Comparison of ENCODE assay signal across 8 cellular contexts in the genomic region with DNA sequence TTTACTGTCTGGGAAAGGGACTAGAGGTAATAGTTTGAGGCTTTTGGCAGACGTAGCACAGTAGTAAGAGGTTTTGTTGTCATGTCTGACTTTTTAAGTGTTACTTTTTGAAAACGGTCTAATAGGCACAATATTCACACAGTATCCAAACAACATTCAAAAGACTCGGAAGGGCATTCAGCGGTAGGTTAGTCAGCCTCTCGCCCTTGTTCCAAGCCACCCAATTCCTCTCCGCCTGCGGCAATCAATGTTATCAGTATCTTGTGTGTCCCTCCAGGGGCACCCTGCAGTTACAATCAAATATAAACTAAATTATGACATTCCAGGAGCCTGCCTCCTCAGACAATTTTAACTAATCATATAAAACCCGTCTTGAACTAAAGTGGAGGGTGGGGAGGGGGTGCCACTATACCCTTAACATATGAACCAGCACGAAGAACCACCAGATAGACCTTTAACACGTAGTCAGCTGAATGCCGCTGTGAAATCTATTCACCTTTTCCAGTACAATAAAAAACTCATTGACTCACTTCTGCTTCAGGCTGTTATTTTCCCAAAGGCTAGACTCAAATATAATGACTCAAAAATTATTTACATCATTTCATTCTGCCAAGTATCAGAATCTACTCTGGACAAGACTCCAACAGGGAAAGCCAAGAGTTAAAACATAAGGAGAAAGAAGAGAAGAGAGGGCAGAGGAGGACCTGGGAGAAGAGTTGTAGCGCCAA. TPM values are rescaled to one million over a fixed set of nuclear protein-coding genes. Genes with fewer than 3 reads are reported as not detected.
DNase-seq lines count a peak whose midpoint lies in the region; ATAC-seq, FAIRE-seq and TF ChIP-seq lines count a peak whose summit lies in the region.

No MANE protein-coding gene starts in this region.

- no peak for TF ChIP-seq POLR2A in endothelial cell of umbilical vein (IDR thresholded peaks at IDR 0.05; ENCODE audit: low read depth, low read length)

- no peak overlapping the region for H3K9ac ChIP-seq in OCI-LY3 (ENCODE audit: low read length)
- no peak overlapping the region for H3K9ac ChIP-seq in endothelial cell of umbilical vein (replicated peaks; ENCODE audit: extremely low read depth, insufficient read depth, low read length)

- H3K9me1 ChIP-seq in endothelial cell of umbilical vein (replicated peaks; ENCODE audit: control insufficient read depth, extremely low read depth, insufficient read depth, low read length) = no peaks in the 10 kb centered on the region

- peaks cover 18% of the 10 kb centered on the region for H3K4me1 ChIP-seq in OCI-LY3 (ENCODE audit: low read length)
- peaks cover 8% of the 10 kb centered on the region for H3K4me1 ChIP-seq in endothelial cell of umbilical vein (ENCODE audit: control insufficient read depth, extremely low read depth, insufficient read depth, low read length)
- H3K4me1 ChIP-seq in pancreas = peaks cover 0 to 26% (median 14%) of the 10 kb centered on the region in 3 donors

- peak; percentile 54 for FAIRE-seq in endothelial cell of umbilical vein (lab: Jason Lieb, UNC)
- FAIRE-seq in pancreas (lab: Jason Lieb, UNC) = no peak
- FAIRE-seq in HTR-8/SVneo (lab: Jason Lieb, UNC) = no peak

- H3K27me3 ChIP-seq in OCI-LY3 (ENCODE audit: low read depth, low read length) (no peaks in the 10 kb centered on the region), endothelial cell of umbilical vein (ENCODE audit: control insufficient read depth in 2 of 2, insufficient read depth in 2 of 2, low read length in 2 of 2) (peaks cover 0 to 2% of the 10 kb centered on the region in 2 experiments), pancreas (no peaks in the 10 kb centered on the region)

- H3K4me3 ChIP-seq in OCI-LY3 (ENCODE audit: low read length) (peak overlapping the region; percentile 80), endothelial cell of umbilical vein (replicated peaks in 1 of 3; ENCODE audit: insufficient read depth in 1 of 3, low read depth in 1 of 3, low read length in 3 of 3) (peak overlapping the region in 2 of 3 experiments; percentile 2 to 78), pancreas (peak overlapping the region; percentile 53 to 91 (median 84))

- H2AFZ ChIP-seq in OCI-LY3 (ENCODE audit: low read depth, low read length) = no peak overlapping the region
- peak overlapping the region; percentile 95 for H2AFZ ChIP-seq in endothelial cell of umbilical vein (ENCODE audit: low read depth, low read length)

- peaks cover 15% of the 10 kb centered on the region for H3K79me2 ChIP-seq in OCI-LY3 (ENCODE audit: low read length)
- peaks cover 19% of the 10 kb centered on the region for H3K79me2 ChIP-seq in endothelial cell of umbilical vein (ENCODE audit: control insufficient read depth, insufficient read depth, low read length)

- TF ChIP-seq CTCF in OCI-LY3 (IDR thresholded peaks at IDR 0.05; ENCODE audit: low read depth, low read length) (no peak), endothelial cell of umbilical vein (IDR thresholded peaks at IDR 0.05; ENCODE audit: extremely low read depth in 1 of 2, insufficient read depth in 1 of 2, low read depth in 1 of 2, low read length in 2 of 2) (no peak), pancreas (IDR thresholded peaks at IDR 0.05) (no peak)

- dilution Hi-C loops in endothelial cell of umbilical vein (cut with MboI; ENCODE audit: extremely low pct_ligation_motif_present, low sequenced_read_pairs) = no loop called here

- POLR2A ChIA-PET in endothelial cell of umbilical vein (lab: Charles Lee) = no interaction called here

- DNase-seq in ELR (ENCODE audit: low read depth) (peak; percentile 69), endothelial cell of umbilical vein (ENCODE audit: low read depth, low spot score) (no peak), pancreas (no peak), HTR-8/SVneo (ENCODE audit: insufficient read length, low spot score) (no peak), NCI-H2227 (lab: John Stamatoyannopoulos, UW; ENCODE audit: unreplicated experiment) (no peak), NCI-H1092 (lab: John Stamatoyannopoulos, UW) (no peak)

- H3K27ac ChIP-seq in OCI-LY3 (ENCODE audit: low read length) = no peak overlapping the region
- H3K27ac ChIP-seq in endothelial cell of umbilical vein (ENCODE audit: insufficient read depth, low read depth, low read length) = no peak overlapping the region
- H3K27ac ChIP-seq in pancreas = peak overlapping the region in 2 of 4 donors; percentile 97 to 99

- peak overlapping the region; percentile 75 for H3K4me2 ChIP-seq in OCI-LY3 (ENCODE audit: low read length)
- peak overlapping the region; percentile 45 for H3K4me2 ChIP-seq in endothelial cell of umbilical vein (ENCODE audit: insufficient read depth, low read length)

- ATAC-seq in pancreas (no peak), HG02885 (IDR thresholded peaks at IDR 0.05; ENCODE audit: poor library complexity, unreplicated experiment) (no peak)

- intact Hi-C loops in endothelial cell of umbilical vein (cut with micrococcal nuclease) = loop anchor here (2.0 to 5.0 kb wide), 7 partner anchors 271 to 1539 kb away; no protein-coding TSS in a partner anchor
- intact Hi-C loops in pancreas (cut with DNase I) = loop anchor here in 1 of 3 donors (10.0 kb wide), 1 partner anchor 1146 kb away; no protein-coding TSS in a partner anchor

- peaks cover 38% of the 10 kb centered on the region for H3K36me3 ChIP-seq in OCI-LY3 (replicated peaks; ENCODE audit: low read depth, low read length)
- no peaks in the 10 kb centered on the region for H3K36me3 ChIP-seq in endothelial cell of umbilical vein (ENCODE audit: control insufficient read depth in 2 of 2, extremely low read depth in 1 of 2, insufficient read depth in 2 of 2, low read length in 2 of 2)
- no peaks in the 10 kb centered on the region for H3K36me3 ChIP-seq in pancreas

- H4K20me1 ChIP-seq in OCI-LY3 (ENCODE audit: insufficient read depth, low read length) (no peaks in the 10 kb centered on the region), endothelial cell of umbilical vein (replicated peaks; ENCODE audit: control insufficient read depth, extremely low read depth, insufficient read depth, low read length) (no peaks in the 10 kb centered on the region)

- 21 to 29% methylated on average over 12 of the region's 12 CpGs for WGBS in pancreas, 2 donors

- BruUV-seq in endothelial cell of umbilical vein (replicated peaks; lab: Mats Ljungman, UMichigan) = TSS peak; percentile 20

- CTCF ChIA-PET in endothelial cell of umbilical vein (lab: Charles Lee) = no interaction called here

- H3K9me3 ChIP-seq in OCI-LY3 (ENCODE audit: insufficient read depth, low read length) (no peaks in the 10 kb centered on the region), endothelial cell of umbilical vein (replicated peaks; ENCODE audit: control insufficient read depth, insufficient read depth, low read length) (no peaks in the 10 kb centered on the region), pancreas (no peaks in the 10 kb centered on the region)

TF ChIP-seq in endothelial cell of umbilical vein, 7 proteins besides CTCF, POLR2A, EP300 and RAD21:
- TF ChIP-seq, protein P1, sequence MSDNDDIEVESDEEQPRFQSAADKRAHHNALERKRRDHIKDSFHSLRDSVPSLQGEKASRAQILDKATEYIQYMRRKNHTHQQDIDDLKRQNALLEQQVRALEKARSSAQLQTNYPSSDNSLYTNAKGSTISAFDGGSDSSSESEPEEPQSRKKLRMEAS (IDR thresholded peaks at IDR 0.05; ENCODE audit: insufficient read depth, insufficient read length) = no peak

RNA-seq across cellular contexts. Expression of a gene that starts 1.7 kb away (rescaled TPM):
- total RNA-seq in endothelial cell of umbilical vein (1.2 and 2.4 TPM in 2 replicates), pancreas (1 to 10 TPM; 2.8 to 7.7 (median 5.1) TPM)
- polyA plus RNA-seq in endothelial cell of umbilical vein (0.14 and 0.26 TPM in 2 replicates), pancreas (10 to 100 TPM in 1 of 2 donors, 1 to 10 TPM in 1; 3.2 to 12.2 TPM)
- 0.25 and 0.31 TPM in 2 replicates for polyA plus RNA-seq in endothelial cell of umbilical vein (2011; cell fraction: cytosol; rRNA removed)
- 0.95 and 1.5 TPM in 2 replicates for polyA plus RNA-seq in endothelial cell of umbilical vein (2011; cell fraction: nucleus; rRNA removed)
- 2.0 and 3.1 TPM in 2 replicates for polyA plus RNA-seq in endothelial cell of umbilical vein (2012)
- 0.15 and 0.53 TPM in 2 replicates for polyA minus RNA-seq in endothelial cell of umbilical vein
- polyA minus RNA-seq in endothelial cell of umbilical vein (2011; cell fraction: cytosol; rRNA and poly(A)+ RNA removed) = 40.9 TPM
- 1.0 and 1.7 TPM in 2 replicates for polyA minus RNA-seq in endothelial cell of umbilical vein (2011; cell fraction: nucleus; rRNA and poly(A)+ RNA removed)
